21 cellular contexts compared by ENCODE assay signal in genomic region chr16:57364143-57364542, GRCh38. TPM values are rescaled to one million over a fixed set of nuclear protein-coding genes. Genes with fewer than 3 reads are reported as not detected.
DNase-seq lines count a peak whose midpoint lies in the region; ATAC-seq and TF ChIP-seq lines count a peak whose summit lies in the region.
"Had no signal": no experiment of that assay in that cellular context is flagged by ENCODE, and none has a peak within 500 bp of the region (broad histone marks: within the 10 kb centered on the region; RNA-seq: fewer than 3 reads in every experiment).

No MANE protein-coding gene starts in this region.

- no peaks in the 10 kb centered on the region for H3K9me3 Mint-ChIP-seq in stimulated activated memory B cell treated with anti-CD40 and anti-IgM and Interleukin-4, amounts not matched to agents 10 μg/mL and 1 μg/mL and 100 μg/mL, for 72 hours
- H3K9me3 Mint-ChIP-seq: CD8-positive, alpha-beta T cell had no signal

- H3K9me3 ChIP-seq in right lobe of liver = no peaks in the 10 kb centered on the region
- no peaks in the 10 kb centered on the region for H3K9me3 ChIP-seq in mucosa of descending colon
- H3K9me3 ChIP-seq: BLaER1, Caco-2 had no signal

- peak overlapping the region; percentile 51 for H3K27ac Mint-ChIP-seq in stimulated activated memory B cell treated with anti-CD40 and anti-IgM and Interleukin-4, amounts not matched to agents 10 μg/mL and 1 μg/mL and 100 μg/mL, for 72 hours
- H3K27ac Mint-ChIP-seq: B cell; CD4-positive, CD25-positive, alpha-beta regulatory T cell; CD8-positive, alpha-beta T cell had no signal

- H3K4me3 Mint-ChIP-seq in stimulated activated memory B cell treated with anti-CD40 and anti-IgM and Interleukin-4, amounts not matched to agents 10 μg/mL and 1 μg/mL and 100 μg/mL, for 72 hours = peak overlapping the region; percentile 58
- H3K4me3 Mint-ChIP-seq: B cell; CD4-positive, CD25-positive, alpha-beta regulatory T cell; CD8-positive, alpha-beta T cell had no signal

- H3K4me3 ChIP-seq in right lobe of liver = no peak overlapping the region
- H3K4me3 ChIP-seq in mucosa of descending colon = no peak overlapping the region
- H3K4me3 ChIP-seq: BLaER1, GM23248 had no signal

- WGBS in right lobe of liver (ENCODE audit: insufficient coverage, low coverage, low lambda C conversion rate, missing lambda C conversion rate) = 21% methylated on average over 3 of the region's 3 CpGs

- ATAC-seq in left lobe of liver = peak; percentile 92
- ATAC-seq in right lobe of liver = peak; percentile 72 to 92 (median 86)
- no peak for ATAC-seq in stimulated activated memory B cell treated with anti-CD40 and anti-IgM and Interleukin-4, amounts not matched to agents 10 μg/mL and 1 μg/mL and 100 μg/mL, for 72 hours
- no peak for ATAC-seq in left cardiac atrium
- no peak for ATAC-seq in mucosa of descending colon
- ATAC-seq: CD8-positive, alpha-beta T cell had no signal

- peak; percentile 15 for DNase-seq in activated CD4-positive, CD25-positive, alpha-beta regulatory T cell treated with anti-CD3 and anti-CD28 coated beads, Interleukin-2, amount 50 U/mL, for 72 hours
- DNase-seq in activated CD4-positive, CD25-positive, alpha-beta regulatory T cell (lab: John Stamatoyannopoulos, UW) = no peak
- DNase-seq in left lobe of liver (ENCODE audit: low spot score) = peak; percentile 61
- DNase-seq in right lobe of liver = peak in 1 of 3 donors; percentile 68
- no peak for DNase-seq in NCI-H1436 (lab: John Stamatoyannopoulos, UW)
- DNase-seq in left cardiac atrium = no peak
- no peak for DNase-seq in mucosa of descending colon
- DNase-seq: Caco-2; CD4-positive, CD25-positive, alpha-beta regulatory T cell; CD8-positive, alpha-beta T cell; DMS153; DND-41; GM23248; H7; HCEC 1CT had no signal

- no peaks in the 10 kb centered on the region for H3K36me3 ChIP-seq in right lobe of liver
- no peaks in the 10 kb centered on the region for H3K36me3 ChIP-seq in mucosa of descending colon (ENCODE audit: low read depth)
- H3K36me3 ChIP-seq: BLaER1 had no signal

- no peak overlapping the region for H3K27ac ChIP-seq in right lobe of liver
- H3K27ac ChIP-seq: 22Rv1, BLaER1, C4-2B, GM23248 had no signal

- peaks cover 51% of the 10 kb centered on the region for H3K4me1 Mint-ChIP-seq in stimulated activated memory B cell treated with anti-CD40 and anti-IgM and Interleukin-4, amounts not matched to agents 10 μg/mL and 1 μg/mL and 100 μg/mL, for 72 hours
- H3K4me1 Mint-ChIP-seq: CD4-positive, CD25-positive, alpha-beta regulatory T cell had no signal

- intact Hi-C loops in right lobe of liver (cut with DNase I) = no loop called here
- intact Hi-C loops in left cardiac atrium (cut with DNase I) = no loop called here
- intact Hi-C loops in mucosa of descending colon (cut with DNase I, micrococcal nuclease) = no loop called here

- peaks cover 55% of the 10 kb centered on the region for H3K36me3 Mint-ChIP-seq in stimulated activated memory B cell treated with anti-CD40 and anti-IgM and Interleukin-4, amounts not matched to agents 10 μg/mL and 1 μg/mL and 100 μg/mL, for 72 hours
- H3K36me3 Mint-ChIP-seq: CD4-positive, CD25-positive, alpha-beta regulatory T cell; CD8-positive, alpha-beta T cell had no signal

- H3K4me1 ChIP-seq in right lobe of liver (peaks cover 0 to 18% (median 8%) of the 10 kb centered on the region in 4 donors), mucosa of descending colon (ENCODE audit: low read depth) (no peaks in the 10 kb centered on the region)
- H3K4me1 ChIP-seq: BLaER1, Caco-2 had no signal

- TF ChIP-seq CTCF in right lobe of liver (IDR thresholded peaks at IDR 0.05) (no peak), mucosa of descending colon (IDR thresholded peaks at IDR 0.05) (no peak)

- H3K27me3 ChIP-seq in right lobe of liver = no peaks in the 10 kb centered on the region
- H3K27me3 ChIP-seq: BLaER1 had no signal

- no peaks in the 10 kb centered on the region for H3K27me3 Mint-ChIP-seq in stimulated activated memory B cell treated with anti-CD40 and anti-IgM and Interleukin-4, amounts not matched to agents 10 μg/mL and 1 μg/mL and 100 μg/mL, for 72 hours
- H3K27me3 Mint-ChIP-seq: CD4-positive, CD25-positive, alpha-beta regulatory T cell had no signal

- TF ChIP-seq POLR2A in right lobe of liver (IDR thresholded peaks at IDR 0.05) = no peak

RNA-seq across cellular contexts. Expression of gene CCL22, which starts 5.6 kb away (rescaled TPM):
- 0.40 TPM for total RNA-seq in left lobe of liver
- total RNA-seq in right lobe of liver = under 1 TPM in 2 of 6 experiments, not detected in 4; 0.12 to 0.16 TPM
- under 1 TPM; 0.06 to 0.10 TPM for total RNA-seq in left cardiac atrium
- total RNA-seq in mucosa of descending colon = under 1 TPM; 0.16 to 0.51 (median 0.41) TPM
- total RNA-seq: CD4-positive, CD25-positive, alpha-beta regulatory T cell; CD8-positive, alpha-beta T cell; GM23248; H1; H7 had no signal

RNA-seq across cellular contexts. Expression of gene CX3CL1, which starts 8.1 kb away (rescaled TPM):
- 13.8 TPM for total RNA-seq in left lobe of liver
- total RNA-seq in right lobe of liver = 10 to 100 TPM in 3 of 6 experiments, 1 to 10 TPM in 3; 3.3 to 20.5 (median 9.8) TPM
- total RNA-seq in left cardiac atrium = 10 to 100 TPM; 13.7 to 23.2 TPM
- 10 to 100 TPM in 1 of 3 donors, 1 to 10 TPM in 2; 2.6 to 10.5 (median 3.5) TPM for total RNA-seq in mucosa of descending colon
- total RNA-seq: B cell; Caco-2; CD8-positive, alpha-beta T cell; GM23248 had no signal

RNA-seq across cellular contexts. Expression of gene CCL17, which starts 40.4 kb away (rescaled TPM):
- total RNA-seq in left lobe of liver (not detected), right lobe of liver (not detected), left cardiac atrium (not detected), mucosa of descending colon (not detected)
- total RNA-seq: B cell; Caco-2; CD4-positive, CD25-positive, alpha-beta regulatory T cell; CD8-positive, alpha-beta T cell; GM23248; H1; H7 had no signal

Comparison
In these comparisons a context has a peak if more than half of its experiments do, and no peak if none do; other contexts are left out.
1. DNase-seq: peak in activated CD4-positive, CD25-positive, alpha-beta regulatory T cell treated with anti-CD3 and anti-CD28 coated beads, Interleukin-2, amount 50 U/mL, for 72 hours (single experiment) and left lobe of liver (single experiment); none in activated CD4-positive, CD25-positive, alpha-beta regulatory T cell (0 of 4), NCI-H1436 (single experiment), left cardiac atrium (single experiment) and mucosa of descending colon (0 of 3).
2. ATAC-seq: peak in left lobe of liver (single experiment) and right lobe of liver (4 of 4); none in stimulated activated memory B cell treated with anti-CD40 and anti-IgM and Interleukin-4, amounts not matched to agents 10 μg/mL and 1 μg/mL and 100 μg/mL, for 72 hours (single experiment), left cardiac atrium (0 of 2) and mucosa of descending colon (single experiment).